In genomic region chr19:699880-700279, GRCh38 we compare ENCODE assay signal across 1 cellular context.
A peak's percentile ranks its signal among the peaks of the same experiment; 100 is the strongest.
TF ChIP-seq lines count a peak whose summit lies in the region.

No MANE protein-coding gene starts in this region.

TF ChIP-seq in K562, 482 proteins besides CTCF, POLR2A, EP300 and RAD21:
- TF ChIP-seq BCOR (IDR thresholded peaks at IDR 0.05) (0 out of 2 replicates have a peak, but pooled peaks have one; percentile 4), ZBTB33 (CRISPR knock-in tag; IDR thresholded peaks at IDR 0.05) (peak; percentile 56)
